ENCODE assay signal across 19 cellular contexts in the genomic region with DNA sequence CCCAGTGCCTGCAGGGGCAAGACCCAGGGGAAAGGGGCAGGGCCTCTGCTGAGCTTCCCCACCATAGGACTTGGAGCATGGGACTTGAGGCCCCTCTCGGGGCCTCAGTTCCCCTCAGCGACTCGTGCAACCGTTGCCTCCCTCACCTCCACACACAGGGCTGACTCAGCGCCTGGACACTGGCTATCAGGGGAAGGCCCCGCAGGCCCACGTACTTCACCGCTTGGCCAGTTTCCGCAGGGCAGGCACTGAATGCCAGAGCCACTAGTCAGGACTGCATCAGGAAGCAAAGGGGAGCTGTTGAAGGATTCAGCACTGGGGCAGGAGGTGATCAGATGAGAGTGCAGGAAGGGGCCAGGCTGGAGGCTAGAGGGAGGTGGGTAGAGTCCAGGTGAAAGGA. TPM values are rescaled to one million over a fixed set of nuclear protein-coding genes. Genes with fewer than 3 reads are reported as not detected.
DNase-seq lines count a peak whose midpoint lies in the region; ATAC-seq, FAIRE-seq and TF ChIP-seq lines count a peak whose summit lies in the region.
"Had no signal": no experiment of that assay in that cellular context is flagged by ENCODE, and none has a peak within 500 bp of the region (broad histone marks: within the 10 kb centered on the region; RNA-seq: fewer than 3 reads in every experiment).

No MANE protein-coding gene starts in this region.

- H3K79me2 ChIP-seq in H1 (ENCODE audit: control insufficient read depth in 1 of 2, insufficient read depth in 2 of 2, low read length in 2 of 2) (no peaks in the 10 kb centered on the region), osteoblast (ENCODE audit: insufficient read depth, low read length) (no peaks in the 10 kb centered on the region)

- no peak overlapping the region for H2BK5ac ChIP-seq in H1 (ENCODE audit: low read depth, low read length)

- H3K23ac ChIP-seq in H1 (ENCODE audit: insufficient read length) = no peak overlapping the region

- CTCF ChIA-PET in H1 (lab: Charles Lee; ENCODE audit: partially characterized antibody) = interaction anchor here (0.8 to 21.9 kb wide), 3 partner anchors 8 to 98 kb away, joined by 3 to 569 read pairs (median 19); no protein-coding TSS in a partner anchor

- H3K27me3 Mint-ChIP-seq in progenitor cell of endocrine pancreas = peaks cover 18% of the 10 kb centered on the region
- H3K27me3 Mint-ChIP-seq: activated CD4-positive, alpha-beta T cell treated with anti-CD3 and anti-CD28 coated beads for 36 hours had no signal

- no peaks in the 10 kb centered on the region for H3K23me2 ChIP-seq in H1 (ENCODE audit: low read depth, low read length)

- no peak overlapping the region for H3K56ac ChIP-seq in H1 (replicated peaks; ENCODE audit: insufficient read length, low read depth, low read length)

- peaks cover 5% of the 10 kb centered on the region for H3K4me1 Mint-ChIP-seq in progenitor cell of endocrine pancreas (ENCODE audit: low read depth)
- H3K4me1 Mint-ChIP-seq: activated CD4-positive, alpha-beta T cell treated with anti-CD3 and anti-CD28 coated beads for 36 hours had no signal

- H3K4me2 ChIP-seq in H1 (ENCODE audit: insufficient read depth in 1 of 2, low read depth in 2 of 2, low read length in 2 of 2) (no peak overlapping the region), osteoblast (ENCODE audit: insufficient read depth, low read length) (peak overlapping the region; percentile 0)
- H3K4me2 ChIP-seq: KMS-11 had no signal

- no peak overlapping the region for H3K14ac ChIP-seq in H1 (ENCODE audit: insufficient read length)

- H2AFZ ChIP-seq in H1 (ENCODE audit: low read length) (no peak overlapping the region), osteoblast (ENCODE audit: low read length) (no peak overlapping the region)

- no peak overlapping the region; a peak in 1 of 7 replicates for H3K9ac ChIP-seq in H1 (replicated peaks in 1 of 4; ENCODE audit: extremely low read depth in 1 of 4, low read depth in 3 of 4, low read length in 3 of 4)
- H3K9ac ChIP-seq: KMS-11 had no signal

- no peak for FAIRE-seq in H1 (lab: Jason Lieb, UNC)
- FAIRE-seq: GM19239 had no signal

- H2BK20ac ChIP-seq in H1 (ENCODE audit: low read length) = no peak overlapping the region

- no peak overlapping the region; the same call in 1 of the 2 replicates for H3K18ac ChIP-seq in H1 (ENCODE audit: extremely low read depth, low read length)

- DNase-seq in Daoy (ENCODE audit: low read depth) = peak; percentile 76
- peak; percentile 66 for DNase-seq in RKO (ENCODE audit: low spot score)
- no peak for DNase-seq in H1 (ENCODE audit: low read depth in 1 of 2, low spot score in 2 of 2)
- DNase-seq in osteoblast (ENCODE audit: insufficient read length, low spot score, missing footprints) = peak; percentile 96
- DNase-seq in midbrain (lab: John Stamatoyannopoulos, UW) = no peak
- no peak for DNase-seq in SW480 (ENCODE audit: low spot score)
- no peak for DNase-seq in progenitor cell of endocrine pancreas (ENCODE audit: low spot score, unreplicated experiment)
- DNase-seq: activated CD4-positive, alpha-beta T cell treated with anti-CD3 and anti-CD28 coated beads for 36 hours; CD8-positive, alpha-beta T cell; colonic mucosa; heart left ventricle; NCI-H446 treated with DMSO at 0.1 percent for 48 hours; psoas muscle; SJCRH30; thyroid gland had no signal

- peaks cover 0 to 12% (median 3%) of the 10 kb centered on the region in 4 experiments; a peak in 4 of 7 replicates for H3K4me1 ChIP-seq in H1 (replicated peaks in 1 of 4; ENCODE audit: control insufficient read depth in 3 of 4, insufficient read depth in 4 of 4, low read length in 3 of 4)
- peaks cover 15% of the 10 kb centered on the region for H3K4me1 ChIP-seq in osteoblast (ENCODE audit: insufficient read depth, low read length)
- H3K4me1 ChIP-seq: colonic mucosa had no signal

- H2BK120ac ChIP-seq in H1 (replicated peaks; ENCODE audit: low read depth, low read length) = no peak overlapping the region

- no peak overlapping the region for H3K27ac Mint-ChIP-seq in progenitor cell of endocrine pancreas
- H3K27ac Mint-ChIP-seq: activated CD4-positive, alpha-beta T cell treated with anti-CD3 and anti-CD28 coated beads for 36 hours; activated T-helper 2 cell treated with anti-CD3 and anti-CD28 coated beads, Interferon-gamma antibody, Interleukin-2, Interleukin-4, amounts not matched to agents 10 μg/mL and 5 μg/mL and 100 μg/mL, durations not matched to agents 14 hours and 24 hours and 36 hours; CD8-positive, alpha-beta T cell had no signal

- TF ChIP-seq CTCF in H1 (IDR thresholded peaks at IDR 0.05; ENCODE audit: control extremely low read depth in 1 of 3, insufficient read depth in 1 of 3, low read depth in 1 of 3, low read length in 3 of 3) = no peak
- no peak for TF ChIP-seq CTCF in osteoblast (IDR thresholded peaks at IDR 0.05; ENCODE audit: extremely low read depth, low read depth, low read length)
- TF ChIP-seq CTCF in progenitor cell of endocrine pancreas (IDR thresholded peaks at IDR 0.05; ENCODE audit: unreplicated experiment) = no peak

- H4K8ac ChIP-seq in H1 (ENCODE audit: extremely low read depth, insufficient read depth, low read length) = peak overlapping the region; percentile 11; the same call in 1 of the 2 replicates

- H3K9me3 ChIP-seq in H1 (ENCODE audit: insufficient read depth in 2 of 2, low read depth in 1 of 2, low read length in 1 of 2) (no peaks in the 10 kb centered on the region), osteoblast (ENCODE audit: low read depth, low read length) (no peaks in the 10 kb centered on the region)
- H3K9me3 ChIP-seq: colonic mucosa, heart left ventricle, psoas muscle, SJCRH30, thyroid gland had no signal

- POLR2A ChIA-PET in H1 (lab: Charles Lee; ENCODE audit: partially characterized antibody) = interaction anchor here (1.2 to 1.5 kb wide), 3 partner anchors 23 to 58 kb away, joined by 3 to 5 read pairs (median 4); no protein-coding TSS in a partner anchor

- no peaks in the 10 kb centered on the region for H3K27me3 ChIP-seq in H1 (replicated peaks in 1 of 4; ENCODE audit: control insufficient read depth in 3 of 4, extremely low read depth in 1 of 4, insufficient read depth in 3 of 4, low read length in 3 of 4)
- no peaks in the 10 kb centered on the region for H3K27me3 ChIP-seq in osteoblast (ENCODE audit: insufficient read depth, low read length)
- H3K27me3 ChIP-seq: colonic mucosa, heart left ventricle, thyroid gland had no signal

- WGBS in H1 (ENCODE audit: extremely low coverage in 1 of 2, insufficient coverage in 1 of 2, insufficient read length in 1 of 2, insufficient replicate concordance in 2 of 2, low coverage in 1 of 2, low lambda C conversion rate in 2 of 2, missing lambda C conversion rate in 1 of 2), 2 experiments = 86% methylated on average over 9 of the region's 9 CpGs; no CpG with 5 or more reads in 1 of the 2 experiments

- H4K20me1 ChIP-seq in H1 (replicated peaks in 1 of 2; ENCODE audit: control insufficient read depth in 1 of 2, insufficient read depth in 2 of 2, low read length in 2 of 2) (no peaks in the 10 kb centered on the region), osteoblast (ENCODE audit: insufficient read depth, low read length) (no peaks in the 10 kb centered on the region)

- H3K36me3 Mint-ChIP-seq in progenitor cell of endocrine pancreas (ENCODE audit: insufficient read depth) = no peaks in the 10 kb centered on the region
- H3K36me3 Mint-ChIP-seq: CD8-positive, alpha-beta T cell had no signal

- H2BK15ac ChIP-seq in H1 (ENCODE audit: low read length) = no peak overlapping the region

- no peak for TF ChIP-seq EP300 in H1 (IDR thresholded peaks at IDR 0.05; ENCODE audit: borderline replicate concordance in 1 of 2, low read depth in 2 of 2, low read length in 2 of 2)

- no peaks in the 10 kb centered on the region for H3K79me1 ChIP-seq in H1 (ENCODE audit: low read depth, low read length)

- no peak overlapping the region for H3K4me3 ChIP-seq in H1 (ENCODE audit: extremely low read depth in 1 of 4, insufficient read depth in 2 of 4, low read depth in 3 of 4, low read length in 4 of 4)
- no peak overlapping the region for H3K4me3 ChIP-seq in osteoblast (ENCODE audit: insufficient read depth, low read length)
- H3K4me3 ChIP-seq: colonic mucosa, heart left ventricle, psoas muscle, SJCRH30, thyroid gland had no signal

- no peaks in the 10 kb centered on the region for H3K9me3 Mint-ChIP-seq in progenitor cell of endocrine pancreas (ENCODE audit: low read depth)
- H3K9me3 Mint-ChIP-seq: activated T-helper 2 cell treated with anti-CD3 and anti-CD28 coated beads, Interferon-gamma antibody, Interleukin-2, Interleukin-4, amounts not matched to agents 10 μg/mL and 5 μg/mL and 100 μg/mL, durations not matched to agents 14 hours and 24 hours and 36 hours; CD8-positive, alpha-beta T cell had no signal

- no peak overlapping the region for H3K4me3 Mint-ChIP-seq in progenitor cell of endocrine pancreas (ENCODE audit: low read depth)
- H3K4me3 Mint-ChIP-seq: activated CD4-positive, alpha-beta T cell treated with anti-CD3 and anti-CD28 coated beads for 36 hours; CD8-positive, alpha-beta T cell had no signal

- no peak overlapping the region for H2AK5ac ChIP-seq in H1 (ENCODE audit: low read depth, low read length)

- no peak overlapping the region for H3K4ac ChIP-seq in H1 (replicated peaks; ENCODE audit: insufficient read length, low read depth, low read length)

- H3K27ac ChIP-seq in H1 (ENCODE audit: low read depth, low read length) = no peak overlapping the region
- peak overlapping the region; percentile 54 for H3K27ac ChIP-seq in osteoblast (ENCODE audit: low read depth, low read length)
- H3K27ac ChIP-seq: colonic mucosa, KMS-11, psoas muscle, SJCRH30, thyroid gland had no signal

- no peaks in the 10 kb centered on the region for H3K36me3 ChIP-seq in H1 (ENCODE audit: control insufficient read depth in 2 of 4, insufficient read depth in 4 of 4, low read length in 3 of 4)
- no peaks in the 10 kb centered on the region for H3K36me3 ChIP-seq in osteoblast (ENCODE audit: insufficient read depth, low read length)
- H3K36me3 ChIP-seq: colonic mucosa, heart left ventricle, SJCRH30, thyroid gland had no signal

- no peak overlapping the region for H4K91ac ChIP-seq in H1 (replicated peaks; ENCODE audit: insufficient read length, low read length)

- TF ChIP-seq RAD21 in H1 (IDR thresholded peaks at IDR 0.05 in 1 of 2, conservative IDR thresholded peaks at IDR 0.05 in 1 of 2; ENCODE audit: low read depth in 2 of 2, low read length in 2 of 2) = no peak

- no peak for ATAC-seq in GM18511 (IDR thresholded peaks at IDR 0.05; ENCODE audit: unreplicated experiment)
- ATAC-seq: activated CD4-positive, alpha-beta T cell treated with anti-CD3 and anti-CD28 coated beads for 36 hours; CD8-positive, alpha-beta T cell; psoas muscle had no signal

- no peak for TF ChIP-seq POLR2A in H1 (IDR thresholded peaks at IDR 0.05; ENCODE audit: control extremely low read depth in 1 of 2, low read depth in 2 of 2, low read length in 2 of 2)

- peak overlapping the region; percentile 68; the same call in 1 of the 2 replicates for H2BK12ac ChIP-seq in H1 (ENCODE audit: low read depth, low read length)

- no peak overlapping the region for H4K5ac ChIP-seq in H1 (ENCODE audit: insufficient read length, low read depth, low read length)

RNA-seq across cellular contexts. Expression of a gene that starts 15.5 kb away (rescaled TPM):
- total RNA-seq in Daoy (2014; rRNA removed; shearing (Covaris generic)) = 0.23 TPM in 1 of 2 replicates, not detected in the other
- 0.25 and 0.78 TPM in 2 replicates for total RNA-seq in H1 (2021; fragmentation: NEBNext Ultra II Directional; extraction: Animal tissue kit (Norgen Biotek cat#: 25700))
- 0.73 and 1.6 TPM in 2 replicates for polyA plus RNA-seq in H1 (2011; rRNA removed)
- 0.54 TPM for polyA plus RNA-seq in H1 (2011; cell fraction: cytosol; rRNA removed)
- 1.4 TPM for polyA plus RNA-seq in H1 (2011; cell fraction: nucleus; rRNA removed)
- polyA plus RNA-seq in H1 (2012, experiment 1 of 2) = 0.33 to 1.4 TPM (median 1.1 TPM) in 4 replicates
- polyA plus RNA-seq in H1 (2012, experiment 2 of 2) = 0.76 TPM
- polyA plus RNA-seq in H1 (2013, experiment 1 of 2) = 0.85 TPM
- 0.92 TPM for polyA plus RNA-seq in H1 (2013, experiment 2 of 2)
- polyA minus RNA-seq in H1 (2011; rRNA and poly(A)+ RNA removed) = 0.22 and 0.46 TPM in 2 replicates
- 0.88 TPM for polyA minus RNA-seq in H1 (2011; cell fraction: cytosol; rRNA and poly(A)+ RNA removed)
- 1.2 TPM for polyA minus RNA-seq in H1 (2011; cell fraction: nucleus; rRNA and poly(A)+ RNA removed)
- total RNA-seq in osteoblast = 0.36 TPM in 1 of 2 replicates, not detected in the other
- 1.2 and 1.6 TPM in 2 replicates for total RNA-seq in progenitor cell of endocrine pancreas
- total RNA-seq: CD8-positive, alpha-beta T cell; psoas muscle; SJCRH30 had no signal

RNA-seq across cellular contexts. Expression of a gene that starts 45.4 kb away (rescaled TPM):
- 0.11 and 0.33 TPM in 2 replicates for total RNA-seq in Daoy (2014; rRNA removed; shearing (Covaris generic))
- 1.2 and 1.4 TPM in 2 replicates for total RNA-seq in H1 (2021; fragmentation: NEBNext Ultra II Directional; extraction: Animal tissue kit (Norgen Biotek cat#: 25700))
- polyA plus RNA-seq in H1 (2011; rRNA removed) = 3.5 and 5.7 TPM in 2 replicates
- polyA plus RNA-seq in H1 (2011; cell fraction: cytosol; rRNA removed) = 4.0 TPM
- polyA plus RNA-seq in H1 (2011; cell fraction: nucleus; rRNA removed) = 14.0 TPM
- polyA plus RNA-seq in H1 (2012, experiment 1 of 2) = 1.8 to 3.3 TPM (median 2.4 TPM) in 4 replicates
- 1.6 TPM for polyA plus RNA-seq in H1 (2012, experiment 2 of 2)
- 2.6 TPM for polyA plus RNA-seq in H1 (2013, experiment 1 of 2)
- polyA plus RNA-seq in H1 (2013, experiment 2 of 2) = 2.0 TPM
- polyA minus RNA-seq in H1 (2011; rRNA and poly(A)+ RNA removed) = 1.4 and 3.3 TPM in 2 replicates
- polyA minus RNA-seq in H1 (2011; cell fraction: cytosol; rRNA and poly(A)+ RNA removed) = 1.8 TPM
- 2.1 TPM for polyA minus RNA-seq in H1 (2011; cell fraction: nucleus; rRNA and poly(A)+ RNA removed)
- 0.29 and 0.36 TPM in 2 replicates for total RNA-seq in osteoblast
- 1.5 and 2.3 TPM in 2 replicates for total RNA-seq in progenitor cell of endocrine pancreas
- total RNA-seq: activated CD4-positive, alpha-beta T cell treated with anti-CD3 and anti-CD28 coated beads for 36 hours; activated T-helper 2 cell treated with anti-CD3 and anti-CD28 coated beads, Interferon-gamma antibody, Interleukin-2, Interleukin-4, amounts not matched to agents 10 μg/mL and 5 μg/mL and 100 μg/mL, durations not matched to agents 14 hours and 24 hours and 36 hours; CD8-positive, alpha-beta T cell; SJCRH30 had no signal

Comparison
In these comparisons a context has a peak if more than half of its experiments do, and no peak if none do; other contexts are left out.
1. DNase-seq: peak in Daoy (single experiment), RKO (single experiment) and osteoblast (single experiment); none in H1 (0 of 2), midbrain (single experiment), SW480 (single experiment) and progenitor cell of endocrine pancreas (single experiment).